In the genomic region with DNA sequence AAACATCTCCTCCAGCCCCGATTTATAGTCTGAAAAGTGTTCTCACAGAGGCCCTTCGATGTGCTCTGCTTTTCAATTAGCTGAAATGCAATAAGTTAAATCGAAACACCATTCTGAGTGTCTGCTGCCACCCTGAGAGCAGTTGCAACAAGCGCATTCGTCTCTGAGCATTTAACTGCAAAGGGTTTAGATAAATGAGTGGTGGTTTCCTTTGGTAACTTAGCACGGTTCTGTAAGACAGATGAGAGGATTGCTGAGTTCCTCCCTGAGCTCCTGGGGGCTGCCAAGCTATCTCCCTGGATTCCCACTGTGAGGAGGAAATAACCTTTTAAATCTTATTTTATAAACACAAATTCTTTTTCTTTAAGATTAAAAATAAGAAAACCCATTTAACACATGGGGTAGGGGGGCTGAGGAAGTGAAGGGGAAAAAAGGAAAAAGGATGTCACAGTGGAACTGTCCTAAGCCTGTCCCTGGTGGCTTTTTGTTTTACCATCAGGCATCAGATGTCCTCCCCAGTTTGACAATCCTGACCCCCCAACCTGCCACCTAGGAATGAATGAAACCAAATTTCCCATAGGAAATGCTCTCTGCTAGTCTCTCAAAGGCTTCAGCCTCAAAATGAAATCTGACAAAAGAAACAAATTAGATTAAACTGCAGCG, we compare ENCODE assay signal across 8 cellular contexts. TPM values are rescaled to one million over a fixed set of nuclear protein-coding genes. Genes with fewer than 3 reads are reported as not detected.
DNase-seq lines count a peak whose midpoint lies in the region; ATAC-seq and TF ChIP-seq lines count a peak whose summit lies in the region.

No MANE protein-coding gene starts in this region.

- no peaks in the 10 kb centered on the region for H3K9me3 ChIP-seq in aorta (ENCODE audit: control insufficient read depth, low read length)

- H3K36me3 Mint-ChIP-seq in nephron progenitor cell (ENCODE audit: low read depth), result no peaks in the 10 kb centered on the region

- peaks cover 64% of the 10 kb centered on the region for H3K4me1 Mint-ChIP-seq in nephron progenitor cell

- ATAC-seq in HG03108 (IDR thresholded peaks at IDR 0.05; ENCODE audit: unreplicated experiment) (peak; percentile 68), aorta (ENCODE audit: low FRiP score) (peak; percentile 79), GM19397 (IDR thresholded peaks at IDR 0.05; ENCODE audit: unreplicated experiment) (no peak)

- peaks cover 0 to 2% of the 10 kb centered on the region in 2 donors for H3K4me1 ChIP-seq in aorta (ENCODE audit: control insufficient read depth in 1 of 2, insufficient read depth in 2 of 2, low read length in 2 of 2)

- intact Hi-C loops in aorta (cut with DNase I), result loop anchor here (2.0 to 10.0 kb wide), 5 partner anchors 306 to 779 kb away; a partner anchor contains a TSS

- peak; percentile 29 for DNase-seq in GM10266 (ENCODE audit: extremely low spot score)
- DNase-seq in NCI-H446 (lab: John Stamatoyannopoulos, UW), result peak; percentile 70 to 87
- DNase-seq in activated T-cell treated with anti-CD3 and anti-CD28 coated beads, Interleukin-2, amount 50 U/mL, for 1 hour, result peak; percentile 26
- peak; percentile 84 for DNase-seq in fibroblast of villous mesenchyme (ENCODE audit: low read depth)
- peak; percentile 22 for DNase-seq in nephron progenitor cell
- DNase-seq in aorta, result no peak

- no peaks in the 10 kb centered on the region for H3K27me3 Mint-ChIP-seq in nephron progenitor cell (ENCODE audit: low read depth, poor library complexity)

- H3K4me3 ChIP-seq in fibroblast of villous mesenchyme (ENCODE audit: low read depth, low read length), result peak overlapping the region; percentile 16
- H3K4me3 ChIP-seq in aorta (ENCODE audit: low read length in 2 of 2), result no peak overlapping the region

- peak overlapping the region; percentile 93 for H3K27ac Mint-ChIP-seq in nephron progenitor cell

- H3K36me3 ChIP-seq in aorta (ENCODE audit: control insufficient read depth in 1 of 2, insufficient read depth in 2 of 2, low read length in 1 of 2), result no peaks in the 10 kb centered on the region

- no peaks in the 10 kb centered on the region for H3K9me3 Mint-ChIP-seq in nephron progenitor cell

- TF ChIP-seq CTCF in GM10266 (IDR thresholded peaks at IDR 0.05; ENCODE audit: control insufficient read depth, insufficient read depth, low read depth, missing control alignments) (peak; percentile 75), fibroblast of villous mesenchyme (IDR thresholded peaks at IDR 0.05; ENCODE audit: insufficient read depth, low read depth, low read length) (peak; percentile 78), nephron progenitor cell (IDR thresholded peaks at IDR 0.05) (peak; percentile 49)

- peak overlapping the region; percentile 32 for H3K4me3 Mint-ChIP-seq in nephron progenitor cell

- H3K27ac ChIP-seq in aorta (ENCODE audit: low read depth in 1 of 2, low read length in 2 of 2), result no peak overlapping the region

- WGBS in aorta, 2 donors, result 9% methylated on average over 7 of the region's 7 CpGs

- no peaks in the 10 kb centered on the region for H3K27me3 ChIP-seq in aorta (ENCODE audit: control insufficient read depth in 1 of 2, insufficient read depth in 2 of 2, low read length in 1 of 2)

RNA-seq across cellular contexts. Expression of a gene that starts 56.4 kb away (rescaled TPM):
- total RNA-seq in fibroblast of villous mesenchyme, result 22.5 and 32.4 TPM in 2 replicates
- total RNA-seq in aorta, result 10 to 100 TPM; 62.0 to 88.7 TPM
- 1 to 10 TPM; 8.4 to 9.3 TPM for polyA plus RNA-seq in aorta

Comparison
In these comparisons a context has a peak if more than half of its experiments do, and no peak if none do; other contexts are left out.
1. DNase-seq: peak in GM10266 (single experiment), NCI-H446 (2 of 2), activated T-cell treated with anti-CD3 and anti-CD28 coated beads, Interleukin-2, amount 50 U/mL, for 1 hour (single experiment), fibroblast of villous mesenchyme (single experiment) and nephron progenitor cell (single experiment); none in aorta (0 of 2).
2. Peak in every context shown above with its lines, with median percentiles within 50 percentile points of each other: CTCF ChIP-seq.